In genomic region chr11:86955674-86956522, GRCh38 we compare ENCODE assay signal across 1 cellular context.
TF ChIP-seq lines count a peak whose summit lies in the region.

No MANE protein-coding gene starts in this region.

TF ChIP-seq in HepG2, 621 proteins besides CTCF, POLR2A, EP300 and RAD21 (continued from another document and continues in another):
- TF ChIP-seq ZNF784 (CRISPR knock-in tag; IDR thresholded peaks at IDR 0.05; ENCODE audit: borderline replicate concordance) (no peak), PLRG1 (conservative IDR thresholded peaks at IDR 0.05) (no peak), NFE2L2 (IDR thresholded peaks at IDR 0.05; ENCODE audit: low read length) (no peak), SOX6 (IDR thresholded peaks at IDR 0.05) (no peak), SOX6 (CRISPR knock-in tag; IDR thresholded peaks at IDR 0.05) (peak; percentile 68), GPBP1L1 (CRISPR knock-in tag; IDR thresholded peaks at IDR 0.05) (no peak), RXRB (CRISPR knock-in tag; IDR thresholded peaks at IDR 0.05; ENCODE audit: borderline replicate concordance) (no peak), PCBP2 (optimal IDR thresholded peaks at IDR 0.05; ENCODE audit: low read depth, low read length, poor library complexity, severe bottlenecking) (no peak), ZBTB7B (CRISPR knock-in tag; IDR thresholded peaks at IDR 0.05) (peak; percentile 75; the same call in 1 of the 2 replicates), NR2F6 (IDR thresholded peaks at IDR 0.05) (no peak), NR2F6 (CRISPR knock-in tag; IDR thresholded peaks at IDR 0.05) (0 out of 2 replicates have a peak, but pooled peaks have one; percentile 1), ZSCAN30 (CRISPR knock-in tag; IDR thresholded peaks at IDR 0.05) (no peak), ETV6 (CRISPR knock-in tag; conservative IDR thresholded peaks at IDR 0.05) (no peak), ARHGAP35 (CRISPR knock-in tag; IDR thresholded peaks at IDR 0.05; ENCODE audit: borderline replicate concordance) (no peak; the same call in 1 of the 2 replicates), HOXD1 (CRISPR knock-in tag; IDR thresholded peaks at IDR 0.05) (no peak; the same call in 1 of the 2 replicates), PAXIP1 (CRISPR knock-in tag; conservative IDR thresholded peaks at IDR 0.05) (peak; percentile 41; the same call in 1 of the 2 replicates), POLR2AphosphoS5 (IDR thresholded peaks at IDR 0.05; ENCODE audit: low read depth, low read length) (peak; percentile 50; the same call in 1 of the 2 replicates), ZNF251 (CRISPR knock-in tag; IDR thresholded peaks at IDR 0.05) (no peak), SKI (IDR thresholded peaks at IDR 0.05; ENCODE audit: partially characterized antibody) (peak; percentile 73), KLF9 (CRISPR knock-in tag; IDR thresholded peaks at IDR 0.05; ENCODE audit: low read depth) (no peak; the same call in 1 of the 2 replicates), ZMAT5 (CRISPR knock-in tag; IDR thresholded peaks at IDR 0.05; ENCODE audit: borderline replicate concordance, low read depth) (no peak), ZNF264 (CRISPR knock-in tag; IDR thresholded peaks at IDR 0.05) (peak; percentile 28; the same call in 1 of the 2 replicates), ZFP41 (CRISPR knock-in tag; IDR thresholded peaks at IDR 0.05; ENCODE audit: borderline replicate concordance) (peak; percentile 63; the same call in 1 of the 2 replicates), E2F2 (CRISPR knock-in tag; IDR thresholded peaks at IDR 0.05; ENCODE audit: borderline replicate concordance) (no peak), ZNF841 (CRISPR knock-in tag; IDR thresholded peaks at IDR 0.05; ENCODE audit: borderline replicate concordance) (no peak), WIZ (CRISPR knock-in tag; IDR thresholded peaks at IDR 0.05) (no peak), TRAFD1 (CRISPR knock-in tag; IDR thresholded peaks at IDR 0.05; ENCODE audit: borderline replicate concordance) (no peak), SP140L (CRISPR knock-in tag; IDR thresholded peaks at IDR 0.05; ENCODE audit: borderline replicate concordance) (no peak), SAP130 (CRISPR knock-in tag; IDR thresholded peaks at IDR 0.05; ENCODE audit: low read depth) (peak; percentile 73), ZMAT3 (CRISPR knock-in tag; conservative IDR thresholded peaks at IDR 0.05) (no peak), ZHX1 (CRISPR knock-in tag; IDR thresholded peaks at IDR 0.05; ENCODE audit: low read depth) (no peak), ZSCAN31 (CRISPR knock-in tag; IDR thresholded peaks at IDR 0.05; ENCODE audit: low read depth) (no peak), RERE (CRISPR knock-in tag; IDR thresholded peaks at IDR 0.05; ENCODE audit: low read depth) (no peak), POLR2AphosphoS2 (IDR thresholded peaks at IDR 0.05; ENCODE audit: low read depth, low read length) (no peak), ZBTB10 (CRISPR knock-in tag; IDR thresholded peaks at IDR 0.05; ENCODE audit: borderline replicate concordance) (peak; percentile 45; the same call in 1 of the 2 replicates), SSRP1 (CRISPR knock-in tag; IDR thresholded peaks at IDR 0.05) (no peak), IRF2 (CRISPR knock-in tag; IDR thresholded peaks at IDR 0.05) (peak; percentile 60), ZNF124 (CRISPR knock-in tag; IDR thresholded peaks at IDR 0.05) (no peak), ZFX (CRISPR knock-in tag; IDR thresholded peaks at IDR 0.05; ENCODE audit: low read depth) (peak; percentile 71), ZNF432 (CRISPR knock-in tag; IDR thresholded peaks at IDR 0.05; ENCODE audit: borderline replicate concordance) (no peak), ZNF333 (CRISPR knock-in tag; IDR thresholded peaks at IDR 0.05; ENCODE audit: borderline replicate concordance) (0 out of 2 replicates have a peak, but pooled peaks have one; percentile 19), ZIK1 (CRISPR knock-in tag; IDR thresholded peaks at IDR 0.05; ENCODE audit: borderline replicate concordance, low read depth) (peak; percentile 45; the same call in 1 of the 2 replicates), PHF21A (CRISPR knock-in tag; IDR thresholded peaks at IDR 0.05) (peak; percentile 78)
